Comparison of ENCODE assay signal across 17 cellular contexts in genomic region chr4:121785479-121785878, GRCh38. TPM values are rescaled to one million over a fixed set of nuclear protein-coding genes. Genes with fewer than 3 reads are reported as not detected.
DNase-seq lines count a peak whose midpoint lies in the region; ATAC-seq and TF ChIP-seq lines count a peak whose summit lies in the region.
"Had no signal": no experiment of that assay in that cellular context is flagged by ENCODE, and none has a peak within 500 bp of the region (broad histone marks: within the 10 kb centered on the region; RNA-seq: fewer than 3 reads in every experiment).

No MANE protein-coding gene starts in this region.

- TF ChIP-seq CTCF in fibroblast of lung (conservative IDR thresholded peaks at IDR 0.05 in 1 of 2, IDR thresholded peaks at IDR 0.05 in 1 of 2; ENCODE audit: low read depth in 1 of 2, low read length in 2 of 2) (no peak), omental fat pad (IDR thresholded peaks at IDR 0.05) (no peak)

- H3K4me1 ChIP-seq in SJSA1 (replicated peaks), result peaks cover 60% of the 10 kb centered on the region
- peaks cover 14% of the 10 kb centered on the region for H3K4me1 ChIP-seq in fibroblast of lung (ENCODE audit: control insufficient read depth, extremely low read depth, insufficient read depth, low read length)
- H3K4me1 ChIP-seq: BLaER1, gastrocnemius medialis had no signal

- no peaks in the 10 kb centered on the region for H4K20me1 ChIP-seq in fibroblast of lung (ENCODE audit: control insufficient read depth, extremely low read depth, insufficient read depth, low read length)
- H4K20me1 ChIP-seq: BLaER1 had no signal

- H3K4me3 ChIP-seq in SJSA1 (no peak overlapping the region), fibroblast of lung (replicated peaks in 1 of 4; ENCODE audit: control extremely low read depth in 1 of 4, insufficient read depth in 1 of 4, low read depth in 3 of 4, low read length in 4 of 4) (no peak overlapping the region)
- H3K4me3 ChIP-seq: BLaER1, gastrocnemius medialis had no signal

- DNase-seq in AG20443 (ENCODE audit: low spot score) (peak; percentile 54), SJSA1 (ENCODE audit: low read depth in 1 of 2, low spot score in 2 of 2) (peak in 1 of 2 experiments; percentile 60), fibroblast of lung (ENCODE audit: low read depth in 2 of 2) (peak; percentile 39 to 55), omental fat pad (ENCODE audit: low spot score) (no peak), DMS 273 (lab: John Stamatoyannopoulos, UW; ENCODE audit: unreplicated experiment) (no peak)
- DNase-seq in stimulated activated CD4-positive, alpha-beta T cell treated with anti-CD3 and anti-CD28 coated beads, Interleukin-4, amount 100 ng/mL, for 24 hours, result no peak
- DNase-seq: activated CD8-positive, alpha-beta T cell treated with anti-CD3 and anti-CD28 coated beads for 36 hours; activated naive CD4-positive, alpha-beta T cell treated with Interleukin-2 at 50 U/mL for 16 hours; gastrocnemius medialis; H7; NCI-H2227 treated with DMSO at 0.1 percent for 48 hours; stimulated activated CD4-positive, alpha-beta T cell treated with anti-CD3 and anti-CD28 coated beads, Interleukin-15, amount 100 ng/mL, for 24 hours; stimulated activated CD8-positive, alpha-beta memory T cell treated with anti-CD3 and anti-CD28 coated beads, Interleukin-4, amount 100 ng/mL, for 48 hours had no signal

- H3K36me3 ChIP-seq in SJSA1 (0 out of 2 replicates have a peak, but pooled peaks cover 3% of the 10 kb centered on the region), fibroblast of lung (ENCODE audit: control insufficient read depth, insufficient read depth, low read length) (no peaks in the 10 kb centered on the region)
- H3K36me3 ChIP-seq: BLaER1, gastrocnemius medialis had no signal

- peak overlapping the region; percentile 70 for H3K4me2 ChIP-seq in fibroblast of lung (ENCODE audit: extremely low read depth, insufficient read depth, low read length)
- H3K4me2 ChIP-seq: BLaER1 had no signal

- no peak overlapping the region for H2AFZ ChIP-seq in fibroblast of lung (ENCODE audit: low read length)

- ATAC-seq in omental fat pad (ENCODE audit: low FRiP score) (peak; percentile 36), HG03175 (IDR thresholded peaks at IDR 0.05; ENCODE audit: unreplicated experiment) (no peak), GM21526 (IDR thresholded peaks at IDR 0.05; ENCODE audit: low FRiP score, unreplicated experiment) (no peak)
- ATAC-seq: activated CD8-positive, alpha-beta T cell treated with anti-CD3 and anti-CD28 coated beads for 36 hours; gastrocnemius medialis had no signal

- no peaks in the 10 kb centered on the region for H3K79me2 ChIP-seq in fibroblast of lung (ENCODE audit: control insufficient read depth, insufficient read depth, low read length)

- H3K27ac ChIP-seq in SJSA1 (peak overlapping the region; percentile 99), fibroblast of lung (ENCODE audit: insufficient read depth, low read length) (peak overlapping the region; percentile 94)
- H3K27ac ChIP-seq: BLaER1, gastrocnemius medialis had no signal

- H3K9ac ChIP-seq in fibroblast of lung (ENCODE audit: insufficient read depth, low read length), result peak overlapping the region; percentile 33
- H3K9ac ChIP-seq: BLaER1 had no signal

- H3K9me3 ChIP-seq in SJSA1 (replicated peaks) (peaks cover 4% of the 10 kb centered on the region; the same call in 1 of the 2 replicates), fibroblast of lung (ENCODE audit: control insufficient read depth, insufficient read depth, low read depth, low read length) (no peaks in the 10 kb centered on the region)
- H3K9me3 ChIP-seq: BLaER1, gastrocnemius medialis had no signal

- no peaks in the 10 kb centered on the region for H3K27me3 ChIP-seq in SJSA1 (replicated peaks)
- H3K27me3 ChIP-seq in fibroblast of lung (ENCODE audit: control insufficient read depth, insufficient read depth, low read length), result no peaks in the 10 kb centered on the region
- H3K27me3 ChIP-seq: BLaER1 had no signal

RNA-seq across cellular contexts. Expression of gene EXOSC9, which starts 15.6 kb away (rescaled TPM):
- total RNA-seq in SJSA1 (2014; rRNA removed; shearing (Covaris generic)), result 93.3 and 134 TPM in 2 replicates
- 15.5 and 16.2 TPM in 2 replicates for total RNA-seq in fibroblast of lung
- polyA plus RNA-seq in fibroblast of lung, result 33.8 and 41.5 TPM in 2 replicates
- 20.7 and 31.7 TPM in 2 replicates for polyA plus RNA-seq in fibroblast of lung (2012)
- 2.2 and 20.6 TPM in 2 replicates for polyA minus RNA-seq in fibroblast of lung (ENCODE audit: low replicate concordance)
- 10 to 100 TPM; 12.6 to 35.9 (median 23.5) TPM for total RNA-seq in omental fat pad

RNA-seq across cellular contexts. Expression of gene SMIM43, which starts 20.5 kb away (rescaled TPM):
- total RNA-seq in SJSA1 (2014; rRNA removed; shearing (Covaris generic)), result 0.26 TPM in 1 of 2 replicates, not detected in the other
- total RNA-seq in fibroblast of lung, result 0.26 and 0.83 TPM in 2 replicates
- 1.8 and 2.5 TPM in 2 replicates for polyA plus RNA-seq in fibroblast of lung
- 0.83 and 0.94 TPM in 2 replicates for polyA plus RNA-seq in fibroblast of lung (2012)
- polyA minus RNA-seq in fibroblast of lung (ENCODE audit: low replicate concordance), result 1.7 TPM in 1 of 2 replicates, not detected in the other
- under 1 TPM in 2 of 4 donors, not detected in 2; 0.24 to 0.37 TPM for total RNA-seq in omental fat pad
- total RNA-seq: activated CD8-positive, alpha-beta T cell treated with anti-CD3 and anti-CD28 coated beads for 36 hours; gastrocnemius medialis; H7; T-helper 2 cell treated with Interferon-gamma antibody and Interleukin-4, amounts not matched to agents 100 ng/mL and 5 ng/mL, for 36 hours had no signal

RNA-seq across cellular contexts. Expression of gene CCNA2, which starts 38.2 kb away (rescaled TPM):
- total RNA-seq in SJSA1 (2014; rRNA removed; shearing (Covaris generic)), result 273 and 318 TPM in 2 replicates
- total RNA-seq in fibroblast of lung (1.3 and 12.6 TPM in 2 replicates), omental fat pad (1 to 10 TPM in 2 of 4 donors, under 1 TPM in 2; 0.44 to 5.5 (median 3.0) TPM)
- polyA plus RNA-seq in fibroblast of lung, result 14.9 and 45.0 TPM in 2 replicates
- polyA plus RNA-seq in fibroblast of lung (2012), result 9.6 and 33.0 TPM in 2 replicates
- polyA minus RNA-seq in fibroblast of lung (ENCODE audit: low replicate concordance), result 0.39 and 8.5 TPM in 2 replicates

Comparison
In these comparisons a context has a peak if more than half of its experiments do, and no peak if none do; other contexts are left out.
1. DNase-seq: peak in AG20443 (single experiment) and fibroblast of lung (2 of 2); none in omental fat pad (single experiment), DMS 273 (single experiment) and stimulated activated CD4-positive, alpha-beta T cell treated with anti-CD3 and anti-CD28 coated beads, Interleukin-4, amount 100 ng/mL, for 24 hours (single experiment).
2. RNA of gene CCNA2, which starts 38.2 kb away (total RNA-seq): 273 to 318 TPM in SJSA1; 1.3 to 12.6 TPM in fibroblast of lung and 0.44 to 5.5 TPM in omental fat pad; every median in the first group is over 10 times any median in the second.